ENCODE assay signal across 8 cellular contexts in the genomic region with DNA sequence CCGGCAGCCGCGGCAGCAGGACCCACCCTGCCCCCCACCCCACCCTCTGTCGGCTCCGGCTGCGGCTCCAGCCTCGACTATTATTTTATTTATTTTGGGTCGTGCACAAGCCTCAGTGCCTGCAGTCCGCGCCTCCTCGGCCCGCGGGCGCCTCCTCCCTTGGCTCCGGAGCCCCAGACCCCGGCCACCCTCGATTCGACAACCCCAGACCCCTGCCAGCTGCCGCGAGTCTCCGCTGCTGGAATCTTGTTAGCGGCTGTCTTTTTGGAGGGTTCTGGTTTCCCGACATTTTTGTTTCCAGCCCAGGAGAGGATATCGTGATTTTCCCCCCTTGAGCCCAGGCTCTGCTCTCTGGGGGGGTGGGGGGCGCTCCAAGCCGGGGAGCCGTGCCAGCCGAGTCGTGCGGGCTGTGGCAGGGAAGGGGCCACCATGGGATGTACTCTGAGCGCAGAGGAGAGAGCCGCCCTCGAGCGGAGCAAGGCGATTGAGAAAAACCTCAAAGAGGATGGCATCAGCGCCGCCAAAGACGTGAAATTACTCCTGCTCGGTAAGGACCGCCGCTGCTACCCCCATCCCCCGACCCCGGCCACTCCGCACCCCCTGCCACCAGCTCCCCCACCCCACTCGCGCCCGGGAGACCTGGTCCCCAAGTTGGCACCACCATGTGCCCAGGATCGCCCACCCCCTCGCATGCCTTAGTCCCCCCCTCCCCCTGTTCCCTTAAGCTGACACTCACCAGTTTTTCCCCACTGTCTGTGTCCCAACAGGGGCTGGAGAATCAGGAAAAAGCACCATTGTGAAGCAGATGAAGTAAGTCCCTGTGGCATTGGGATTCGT. TPM values are rescaled to one million over a fixed set of nuclear protein-coding genes. Genes with fewer than 3 reads are reported as not detected.
A peak's percentile ranks its signal among the peaks of the same experiment; 100 is the strongest.
DNase-seq lines count a peak whose midpoint lies in the region; ATAC-seq and TF ChIP-seq lines count a peak whose summit lies in the region.

No MANE protein-coding gene starts in this region.

- no peaks in the 10 kb centered on the region for H3K9me3 Mint-ChIP-seq in activated CD4-positive, alpha-beta T cell treated with anti-CD3 and anti-CD28 coated beads for 36 hours (ENCODE audit: low read depth)

- H3K27me3 ChIP-seq in lung (ENCODE audit: control insufficient read depth, insufficient read depth), result no peaks in the 10 kb centered on the region
- no peaks in the 10 kb centered on the region for H3K27me3 ChIP-seq in tibial artery

- 2% methylated on average over 42 to 50 of the region's 50 CpGs for WGBS in lung, 2 donors

- H3K4me3 Mint-ChIP-seq in activated CD4-positive, alpha-beta T cell treated with anti-CD3 and anti-CD28 coated beads for 36 hours, result peak overlapping the region; percentile 69

- ATAC-seq in activated CD4-positive, alpha-beta T cell treated with anti-CD3 and anti-CD28 coated beads for 36 hours, result no peak
- ATAC-seq in lung (ENCODE audit: insufficient read depth, low FRiP score) (no peak), GM21786 (IDR thresholded peaks at IDR 0.05; ENCODE audit: unreplicated experiment) (no peak), GM21390 (IDR thresholded peaks at IDR 0.05; ENCODE audit: unreplicated experiment) (no peak)

- peak; percentile 38 for DNase-seq in activated CD4-positive, alpha-beta T cell treated with anti-CD3 and anti-CD28 coated beads for 36 hours
- no peak for DNase-seq in activated CD4-positive, alpha-beta T cell treated with anti-CD3 and anti-CD28 coated beads, Interleukin-2, amount 50 U/mL, for 4 hours
- no peak for DNase-seq in lung (ENCODE audit: low spot score)
- DNase-seq in tibial artery, result no peak
- no peak for DNase-seq in NCI-H1694 treated with DMSO at 0.1 percent for 48 hours (lab: John Stamatoyannopoulos, UW)

- H3K27ac ChIP-seq in angular gyrus (ENCODE audit: low read depth, low read length), result peak overlapping the region; percentile 95
- no peak overlapping the region for H3K27ac ChIP-seq in lung (ENCODE audit: low read depth in 1 of 2, low read length in 1 of 2)
- peak overlapping the region; percentile 80 to 89 for H3K27ac ChIP-seq in tibial artery

- peaks cover 31% of the 10 kb centered on the region for H3K4me1 Mint-ChIP-seq in activated CD4-positive, alpha-beta T cell treated with anti-CD3 and anti-CD28 coated beads for 36 hours

- H3K27me3 Mint-ChIP-seq in activated CD4-positive, alpha-beta T cell treated with anti-CD3 and anti-CD28 coated beads for 36 hours, result peaks cover 58% of the 10 kb centered on the region

- H3K4me3 ChIP-seq in lung (peak overlapping the region; percentile 70), tibial artery (peak overlapping the region; percentile 85 to 86)

- H3K9me3 ChIP-seq in lung (ENCODE audit: control insufficient read depth in 2 of 2, insufficient read depth in 1 of 2, low read length in 1 of 2), result peaks cover 0 to 2% of the 10 kb centered on the region in 2 donors
- no peaks in the 10 kb centered on the region for H3K9me3 ChIP-seq in tibial artery

- H3K27ac Mint-ChIP-seq in activated CD4-positive, alpha-beta T cell treated with anti-CD3 and anti-CD28 coated beads for 36 hours, result no peak overlapping the region

- H3K36me3 Mint-ChIP-seq in activated CD4-positive, alpha-beta T cell treated with anti-CD3 and anti-CD28 coated beads for 36 hours (ENCODE audit: low read depth), result no peaks in the 10 kb centered on the region

- TF ChIP-seq CTCF in lung (IDR thresholded peaks at IDR 0.05; ENCODE audit: control extremely low read depth, extremely low read depth), result no peak
- no peak for TF ChIP-seq CTCF in tibial artery (IDR thresholded peaks at IDR 0.05)

- intact Hi-C loops in activated CD4-positive, alpha-beta T cell treated with anti-CD3 and anti-CD28 coated beads for 36 hours (cut with DNase I, micrococcal nuclease), result loop anchor here in 1 of 2 experiments (2.0 to 10.0 kb wide), 5 partner anchors 165 to 1263 kb away; a partner anchor contains a TSS
- intact Hi-C loops in tibial artery (cut with DNase I; ENCODE audit: low total_unique reads), result no loop called here

- peaks cover 0 to 5% of the 10 kb centered on the region in 2 donors for H3K4me1 ChIP-seq in lung (ENCODE audit: control insufficient read depth in 2 of 2, insufficient read depth in 2 of 2, low read length in 2 of 2)
- peaks cover 0 to 50% (median 41%) of the 10 kb centered on the region in 4 donors for H3K4me1 ChIP-seq in tibial artery

- POLR2A ChIA-PET in activated CD4-positive, alpha-beta T cell treated with anti-CD3 and anti-CD28 coated beads for 36 hours (lab: Charles Lee), result interaction anchor here (0.7 kb wide), 1 partner anchor 38 kb away, joined by 3 read pairs; no protein-coding TSS in a partner anchor

- CTCF ChIA-PET in activated CD4-positive, alpha-beta T cell treated with anti-CD3 and anti-CD28 coated beads for 36 hours (lab: Charles Lee), result interaction anchor here (1.6 kb wide), 1 partner anchor 11 kb away, joined by 7 read pairs; no protein-coding TSS in a partner anchor

- no peaks in the 10 kb centered on the region for H3K36me3 ChIP-seq in lung (ENCODE audit: control insufficient read depth in 2 of 2, insufficient read depth in 2 of 2, low read length in 2 of 2)
- no peaks in the 10 kb centered on the region for H3K36me3 ChIP-seq in tibial artery

RNA-seq across cellular contexts. Expression of a gene that starts 0.7 kb away (rescaled TPM):
- total RNA-seq in activated CD4-positive, alpha-beta T cell treated with anti-CD3 and anti-CD28 coated beads for 36 hours, result 1 to 10 TPM; 1.5 to 2.3 TPM
- 1 to 10 TPM; 1.0 to 5.2 TPM for total RNA-seq in lung
- polyA plus RNA-seq in lung, result under 1 TPM; 0.33 to 0.51 TPM

Comparison
In these comparisons a context has a peak if more than half of its experiments do, and no peak if none do; other contexts are left out.
1. H3K27ac ChIP-seq: peak in angular gyrus (single experiment) and tibial artery (2 of 2); none in lung (0 of 2).